15 cellular contexts compared by ENCODE assay signal in genomic region chr2:240286596-240286995, GRCh38.
DNase-seq lines count a peak whose midpoint lies in the region; ATAC-seq and TF ChIP-seq lines count a peak whose summit lies in the region.
"Had no signal": no experiment of that assay in that cellular context is flagged by ENCODE, and none has a peak within 500 bp of the region (broad histone marks: within the 10 kb centered on the region; RNA-seq: fewer than 3 reads in every experiment).

No MANE protein-coding gene starts in this region.

- H3K4me1 ChIP-seq in heart right ventricle (peaks cover 0 to 20% (median 0%) of the 10 kb centered on the region in 9 donors), right atrium auricular region (no peaks in the 10 kb centered on the region), esophagus muscularis mucosa (peaks cover 0 to 5% (median 0%) of the 10 kb centered on the region in 4 donors)
- H3K4me1 ChIP-seq: SJSA1 had no signal

- intact Hi-C loops in heart right ventricle (cut with DNase I) (no loop called here), esophagus muscularis mucosa (cut with DNase I) (no loop called here)

- 60 to 64% methylated on average over 6 of the region's 6 CpGs for WGBS in heart right ventricle, 2 donors
- WGBS in esophagus muscularis mucosa, result 78% methylated on average over 6 of the region's 6 CpGs

- no peak overlapping the region for H3K4me3 Mint-ChIP-seq in activated CD4-positive, alpha-beta T cell treated with anti-CD3 and anti-CD28 coated beads, Interleukin-2, amount 10 ng/mL, durations not matched to agents 7 days and 5 days

- no peaks in the 10 kb centered on the region for H3K4me1 Mint-ChIP-seq in activated CD4-positive, alpha-beta T cell treated with anti-CD3 and anti-CD28 coated beads, Interleukin-2, amount 10 ng/mL, durations not matched to agents 7 days and 5 days

- no peaks in the 10 kb centered on the region for H3K36me3 ChIP-seq in heart right ventricle
- H3K36me3 ChIP-seq in right atrium auricular region, result no peaks in the 10 kb centered on the region
- no peaks in the 10 kb centered on the region for H3K36me3 ChIP-seq in esophagus muscularis mucosa
- H3K36me3 ChIP-seq: SJSA1 had no signal

- no peak for TF ChIP-seq EP300 in esophagus muscularis mucosa (IDR thresholded peaks at IDR 0.05)

- CTCF ChIA-PET in activated CD4-positive, alpha-beta T cell treated with anti-CD3 and anti-CD28 coated beads, Interleukin-2, amount 10 ng/mL, durations not matched to agents 7 days and 5 days (lab: Charles Lee), result interaction anchor here (1.1 kb wide), 1 partner anchor 11 kb away, joined by 4 read pairs; no protein-coding TSS in a partner anchor

- no peaks in the 10 kb centered on the region for H3K36me3 Mint-ChIP-seq in activated CD4-positive, alpha-beta T cell treated with anti-CD3 and anti-CD28 coated beads, Interleukin-2, amount 10 ng/mL, durations not matched to agents 7 days and 5 days (ENCODE audit: low read depth)

- H3K4me3 ChIP-seq in heart right ventricle (no peak overlapping the region), right atrium auricular region (no peak overlapping the region), esophagus muscularis mucosa (no peak overlapping the region)
- H3K4me3 ChIP-seq: GM23248, SJSA1 had no signal

- no peak overlapping the region for H3K27ac Mint-ChIP-seq in activated CD4-positive, alpha-beta T cell treated with anti-CD3 and anti-CD28 coated beads, Interleukin-2, amount 10 ng/mL, durations not matched to agents 7 days and 5 days

- POLR2A ChIA-PET in activated CD4-positive, alpha-beta T cell treated with anti-CD3 and anti-CD28 coated beads, Interleukin-2, amount 10 ng/mL, durations not matched to agents 7 days and 5 days (lab: Charles Lee), result no interaction called here

- H3K9me3 Mint-ChIP-seq in activated CD4-positive, alpha-beta T cell treated with anti-CD3 and anti-CD28 coated beads, Interleukin-2, amount 10 ng/mL, durations not matched to agents 7 days and 5 days, result peaks cover 2% of the 10 kb centered on the region

- ATAC-seq in heart right ventricle, result peak in 5 of 8 donors; percentile 32 to 53 (median 46)

- no peak for TF ChIP-seq CTCF in heart right ventricle (IDR thresholded peaks at IDR 0.05)
- TF ChIP-seq CTCF in right atrium auricular region (IDR thresholded peaks at IDR 0.05), result no peak
- TF ChIP-seq CTCF in esophagus muscularis mucosa (IDR thresholded peaks at IDR 0.05), result no peak

- H3K27ac ChIP-seq in heart right ventricle (peak overlapping the region in 2 of 10 donors; percentile 15 to 47), right atrium auricular region (no peak overlapping the region), esophagus muscularis mucosa (replicated peaks in 1 of 4) (no peak overlapping the region)
- H3K27ac ChIP-seq: C4-2B, GM23248, KMS-11, SJSA1 had no signal

- no peak for TF ChIP-seq POLR2A in esophagus muscularis mucosa (IDR thresholded peaks at IDR 0.05; ENCODE audit: low read depth)

- H3K9me3 ChIP-seq in heart right ventricle, result peaks cover 0 to 7% (median 0%) of the 10 kb centered on the region in 11 donors
- no peaks in the 10 kb centered on the region for H3K9me3 ChIP-seq in right atrium auricular region
- no peaks in the 10 kb centered on the region for H3K9me3 ChIP-seq in esophagus muscularis mucosa
- H3K9me3 ChIP-seq: SJSA1 had no signal

- H3K27me3 Mint-ChIP-seq in activated CD4-positive, alpha-beta T cell treated with anti-CD3 and anti-CD28 coated beads, Interleukin-2, amount 10 ng/mL, durations not matched to agents 7 days and 5 days, result peaks cover 21% of the 10 kb centered on the region

- DNase-seq in heart right ventricle (no peak), right atrium auricular region (ENCODE audit: low spot score) (no peak), esophagus muscularis mucosa (ENCODE audit: extremely low spot score) (peak; percentile 89), medulla oblongata (ENCODE audit: extremely low spot score) (peak; percentile 31), NCI-H187 treated with DMSO at 0.1 percent for 48 hours (lab: John Stamatoyannopoulos, UW) (no peak), NCI-H128 (lab: John Stamatoyannopoulos, UW; ENCODE audit: unreplicated experiment) (no peak)
- DNase-seq in activated CD4-positive, alpha-beta T cell treated with anti-CD3 and anti-CD28 coated beads, Interleukin-2, amount 10 ng/mL, durations not matched to agents 7 days and 5 days, result no peak
- DNase-seq: GF-D8, GM23248, NCI-H146, NCI-H526 treated with DMSO at 0.1 percent for 48 hours, RPMI8226 had no signal

- H3K27me3 ChIP-seq in heart right ventricle (peaks cover 0 to 4% (median 0%) of the 10 kb centered on the region in 7 donors), right atrium auricular region (no peaks in the 10 kb centered on the region), esophagus muscularis mucosa (peaks cover 0 to 14% (median 0%) of the 10 kb centered on the region in 4 donors)
- H3K27me3 ChIP-seq: SJSA1 had no signal

Comparison
In these comparisons a context has a peak if more than half of its experiments do, and no peak if none do; other contexts are left out.
1. DNase-seq: peak in esophagus muscularis mucosa (single experiment) and medulla oblongata (single experiment); none in heart right ventricle (0 of 2), right atrium auricular region (single experiment), activated CD4-positive, alpha-beta T cell treated with anti-CD3 and anti-CD28 coated beads, Interleukin-2, amount 10 ng/mL, durations not matched to agents 7 days and 5 days (single experiment), NCI-H187 treated with DMSO at 0.1 percent for 48 hours (single experiment) and NCI-H128 (single experiment).